In genomic region chr7:15998617-15999016, GRCh38 we compare ENCODE assay signal across 30 cellular contexts.
"Had no signal": no experiment of that assay in that cellular context is flagged by ENCODE, and none has a peak within 500 bp of the region (broad histone marks: within the 10 kb centered on the region; RNA-seq: fewer than 3 reads in every experiment).

No MANE protein-coding gene starts in this region.

- H3K4me3 ChIP-seq: adrenal gland, body of pancreas, gastroesophageal sphincter, smooth muscle cell, stomach, thyroid gland, upper lobe of left lung, vagina had no signal

- H3K9me3 ChIP-seq: body of pancreas, thyroid gland, upper lobe of left lung, vagina had no signal

- H3K27me3 Mint-ChIP-seq: activated naive CD8-positive, alpha-beta T cell treated with anti-CD3 and anti-CD28 coated beads for 36 hours; stimulated activated naive B cell treated with anti-CD40 and anti-IgM and Interleukin-4, amounts not matched to agents 10 μg/mL and 1 μg/mL and 100 μg/mL, for 72 hours had no signal

- H3K27ac ChIP-seq: adrenal gland, body of pancreas, gastroesophageal sphincter, stomach, thyroid gland, upper lobe of left lung, vagina had no signal

- H3K27me3 ChIP-seq: adrenal gland, body of pancreas, gastroesophageal sphincter, stomach, thyroid gland, upper lobe of left lung, vagina had no signal

- H3K9me3 Mint-ChIP-seq: activated naive CD4-positive, alpha-beta T cell treated with anti-CD3 and anti-CD28 coated beads for 36 hours; activated naive CD8-positive, alpha-beta T cell treated with anti-CD3 and anti-CD28 coated beads for 36 hours; nephron; stimulated activated naive B cell treated with anti-CD40 and anti-IgM and Interleukin-4, amounts not matched to agents 10 μg/mL and 1 μg/mL and 100 μg/mL, for 72 hours had no signal

- DNase-seq: activated CD4-positive, alpha-beta T cell treated with anti-CD3 and anti-CD28 coated beads for 4 hours; activated CD4-positive, alpha-beta T cell treated with anti-CD3 and anti-CD28 coated beads, Interleukin-2, amount 50 U/mL, for 4 hours; activated CD4-positive, CD25-positive, alpha-beta regulatory T cell; activated CD8-positive, alpha-beta memory T cell treated with anti-CD3 and anti-CD28 coated beads for 24 hours; activated effector memory CD4-positive, alpha-beta T cell treated with anti-CD3 and anti-CD28 coated beads, Interleukin-2, amount 50 U/mL, for 16 hours; activated naive CD4-positive, alpha-beta T cell treated with anti-CD3 and anti-CD28 coated beads for 36 hours; activated naive CD8-positive, alpha-beta T cell treated with anti-CD3 and anti-CD28 coated beads for 36 hours; adrenal gland; aorta; body of pancreas; effector CD4-positive, alpha-beta T cell; erythroblast; head of caudate nucleus; hippocampal formation; left cardiac atrium; left ventricle myocardium superior; mammary epithelial cell; retina; stimulated activated CD4-positive, alpha-beta T cell treated with anti-CD3 and anti-CD28 coated beads, Interleukin-15, amount 100 ng/mL, for 24 hours; stimulated activated CD4-positive, alpha-beta T cell treated with anti-CD3 and anti-CD28 coated beads, Interleukin-2, amount 100 ng/mL, for 24 hours; stimulated activated naive B cell treated with anti-CD40 and anti-IgM and Interleukin-4, amounts not matched to agents 10 μg/mL and 1 μg/mL and 100 μg/mL, for 72 hours; stomach; T-helper 2 cell; thyroid gland; upper lobe of left lung had no signal

- H3K4me1 ChIP-seq: adrenal gland, body of pancreas, gastroesophageal sphincter, stomach, thyroid gland, upper lobe of left lung, vagina had no signal

- H3K4me3 Mint-ChIP-seq: activated naive CD4-positive, alpha-beta T cell treated with anti-CD3 and anti-CD28 coated beads for 36 hours; activated naive CD8-positive, alpha-beta T cell treated with anti-CD3 and anti-CD28 coated beads for 36 hours; nephron; stimulated activated naive B cell treated with anti-CD40 and anti-IgM and Interleukin-4, amounts not matched to agents 10 μg/mL and 1 μg/mL and 100 μg/mL, for 72 hours had no signal

- H3K27ac Mint-ChIP-seq: activated naive CD4-positive, alpha-beta T cell treated with anti-CD3 and anti-CD28 coated beads for 36 hours; activated naive CD8-positive, alpha-beta T cell treated with anti-CD3 and anti-CD28 coated beads for 36 hours; nephron; stimulated activated naive B cell treated with anti-CD40 and anti-IgM and Interleukin-4, amounts not matched to agents 10 μg/mL and 1 μg/mL and 100 μg/mL, for 72 hours had no signal

- H3K36me3 Mint-ChIP-seq: activated naive CD8-positive, alpha-beta T cell treated with anti-CD3 and anti-CD28 coated beads for 36 hours; stimulated activated naive B cell treated with anti-CD40 and anti-IgM and Interleukin-4, amounts not matched to agents 10 μg/mL and 1 μg/mL and 100 μg/mL, for 72 hours had no signal

- H3K4me2 ChIP-seq: smooth muscle cell had no signal

- H3K36me3 ChIP-seq: adrenal gland, gastroesophageal sphincter, stomach, thyroid gland, upper lobe of left lung, vagina had no signal

- FAIRE-seq: keratinocyte had no signal

- ATAC-seq: body of pancreas; gastroesophageal sphincter; left cardiac atrium; left ventricle myocardium superior; stimulated activated naive B cell treated with anti-CD40 and anti-IgM and Interleukin-4, amounts not matched to agents 10 μg/mL and 1 μg/mL and 100 μg/mL, for 72 hours had no signal

- H3K4me1 Mint-ChIP-seq: activated naive CD8-positive, alpha-beta T cell treated with anti-CD3 and anti-CD28 coated beads for 36 hours; nephron; stimulated activated naive B cell treated with anti-CD40 and anti-IgM and Interleukin-4, amounts not matched to agents 10 μg/mL and 1 μg/mL and 100 μg/mL, for 72 hours had no signal
